In the genomic region with DNA sequence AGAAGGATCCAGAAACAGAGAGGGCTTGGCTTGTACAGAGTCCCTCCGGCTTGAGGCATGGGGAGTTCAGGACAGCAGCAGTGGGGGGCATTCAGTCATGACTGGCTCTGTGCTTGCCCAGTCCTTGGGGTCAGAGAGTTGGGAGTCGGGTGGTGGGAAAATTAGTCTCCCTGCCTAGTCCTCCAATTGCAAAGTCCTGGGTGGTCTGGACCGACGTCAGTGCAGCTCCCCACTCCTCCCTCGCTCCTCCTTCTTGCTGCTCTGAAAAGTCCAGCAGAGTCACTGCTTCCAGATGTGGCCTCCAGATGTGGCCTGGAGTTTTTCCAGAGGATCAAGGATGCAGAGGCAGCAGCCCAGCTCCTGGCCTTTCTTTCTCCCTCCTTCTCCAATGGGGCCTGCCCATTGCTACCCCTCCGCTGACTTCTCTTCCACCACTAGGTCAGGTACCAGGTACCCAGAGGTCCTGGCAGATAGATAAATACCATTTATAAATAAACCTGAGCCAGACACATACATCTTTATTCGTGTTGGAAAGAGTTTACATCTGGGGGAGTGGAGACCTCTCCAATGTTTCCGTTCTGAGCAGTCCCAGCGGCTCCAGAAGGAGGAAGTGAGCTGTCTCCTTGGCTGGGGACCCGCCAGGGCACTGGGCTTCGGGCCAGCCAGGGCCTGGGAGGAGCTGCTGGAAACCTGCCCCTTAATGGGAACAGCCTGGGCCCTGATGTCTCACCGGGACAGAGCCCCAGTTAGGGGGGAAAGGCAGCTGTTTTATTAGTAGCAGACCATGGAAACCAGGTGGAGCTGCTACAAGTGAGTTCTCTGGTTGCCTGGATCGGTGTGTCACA, we compare ENCODE assay signal across 9 cellular contexts. TPM values are rescaled to one million over a fixed set of nuclear protein-coding genes. Genes with fewer than 3 reads are reported as not detected.
DNase-seq lines count a peak whose midpoint lies in the region; ATAC-seq and TF ChIP-seq lines count a peak whose summit lies in the region.
"Had no signal": no experiment of that assay in that cellular context is flagged by ENCODE, and none has a peak within 500 bp of the region (broad histone marks: within the 10 kb centered on the region; RNA-seq: fewer than 3 reads in every experiment).

No MANE protein-coding gene starts in this region.

- H3K4me1 Mint-ChIP-seq in nephron progenitor cell: peaks cover 72% of the 10 kb centered on the region

- intact Hi-C loops in HCT116 (cut with micrococcal nuclease): no loop called here

- H4K20me1 ChIP-seq in HCT116 (ENCODE audit: insufficient read depth): no peaks in the 10 kb centered on the region

- no peak overlapping the region for H3K9ac ChIP-seq in HCT116 (ENCODE audit: low read length)

- no TSS peak for BruUV-seq in HCT116 (replicated peaks; lab: Mats Ljungman, UMichigan)

- H3K4me3 ChIP-seq in HCT116 (replicated peaks in 1 of 2; ENCODE audit: low read depth in 1 of 2, low read length in 2 of 2): no peak overlapping the region

- H3K9me3 ChIP-seq in HCT116 (ENCODE audit: control insufficient read depth in 1 of 2, insufficient read depth in 1 of 2, low read depth in 1 of 2, low read length in 2 of 2): no peaks in the 10 kb centered on the region

- H3K9me2 ChIP-seq in HCT116 (ENCODE audit: insufficient read depth): no peaks in the 10 kb centered on the region

- no peak for TF ChIP-seq POLR2A in HCT116 (IDR thresholded peaks at IDR 0.05; ENCODE audit: borderline replicate concordance, extremely low read depth, insufficient read depth, insufficient read length)

- peak; percentile 10 for DNase-seq in HCT116 (ENCODE audit: low read depth, low spot score)
- DNase-seq in RPMI8226: peak; percentile 49
- peak; percentile 91 for DNase-seq in fibroblast of gingiva (ENCODE audit: low read depth)
- peak; percentile 29 for DNase-seq in nephron progenitor cell
- DNase-seq in NCI-H82 treated with DMSO at 0.1 percent for 48 hours (lab: John Stamatoyannopoulos, UW; ENCODE audit: unreplicated experiment): no peak
- DNase-seq in stimulated activated CD4-positive, alpha-beta T cell treated with anti-CD3 and anti-CD28 coated beads, Interleukin-12 subunit alpha, Interleukin-12 subunit beta, amount 100 ng/mL, for 4 hours: no peak

- no peaks in the 10 kb centered on the region for H3K36me3 ChIP-seq in HCT116 (ENCODE audit: control insufficient read depth in 1 of 2, insufficient read depth in 2 of 2, low read length in 2 of 2)

- RAD21 ChIA-PET in HCT116 (lab: Charles Lee; ENCODE audit: low non-redundant PET in 1 of 2, low total read pairs in 2 of 2, uncharacterized antibody in 2 of 2, unreplicated experiment in 2 of 2): no interaction called here

- no peak overlapping the region for H3K4me3 Mint-ChIP-seq in nephron progenitor cell
- H3K4me3 Mint-ChIP-seq: T-helper 1 cell treated with Interleukin-12 subunit alpha and Interleukin-12 subunit beta and Interleukin-4 antibody, amounts not matched to agents 30 μg/mL and 1 μg/mL, for 36 hours had no signal

- CTCF ChIA-PET in HCT116 (lab: Charles Lee): interaction anchor here (0.6 kb wide), 1 partner anchor 21 kb away, joined by 5 read pairs; no protein-coding TSS in a partner anchor

- H3K27me3 ChIP-seq in HCT116 (ENCODE audit: insufficient read depth, low read length): no peaks in the 10 kb centered on the region

- no peak overlapping the region for H3K27ac ChIP-seq in HCT116 (ENCODE audit: low read depth, low read length)

- peak overlapping the region; percentile 48 for H3K27ac Mint-ChIP-seq in nephron progenitor cell
- H3K27ac Mint-ChIP-seq: T-helper 1 cell treated with Interleukin-12 subunit alpha and Interleukin-12 subunit beta and Interleukin-4 antibody, amounts not matched to agents 30 μg/mL and 1 μg/mL, for 36 hours had no signal

- no peaks in the 10 kb centered on the region for H3K36me3 Mint-ChIP-seq in nephron progenitor cell (ENCODE audit: low read depth)

- POLR2A ChIA-PET in HCT116 (lab: Charles Lee): interaction anchor here (1.2 kb wide), 1 partner anchor 10 kb away, joined by 5 read pairs; no protein-coding TSS in a partner anchor

- ATAC-seq in HCT116 (peak; percentile 88), HG03108 (IDR thresholded peaks at IDR 0.05; ENCODE audit: unreplicated experiment) (no peak), HG02678 (IDR thresholded peaks at IDR 0.05; ENCODE audit: unreplicated experiment) (no peak)

- H2AFZ ChIP-seq in HCT116 (ENCODE audit: low read depth, low read length, poor library complexity, severe bottlenecking): peak overlapping the region; percentile 52

- peaks cover 3% of the 10 kb centered on the region for H3K27me3 Mint-ChIP-seq in nephron progenitor cell (ENCODE audit: low read depth, poor library complexity)

- peaks cover 7 to 28% of the 10 kb centered on the region in 2 experiments; a peak in 3 of 4 replicates for H3K4me1 ChIP-seq in HCT116 (ENCODE audit: control insufficient read depth in 1 of 2, insufficient read depth in 2 of 2, low read length in 2 of 2)

- no peaks in the 10 kb centered on the region for H3K9me3 Mint-ChIP-seq in nephron progenitor cell

- TF ChIP-seq RAD21 in HCT116 (IDR thresholded peaks at IDR 0.05; ENCODE audit: low read depth): no peak

- peak overlapping the region; percentile 52 for H3K4me2 ChIP-seq in HCT116 (ENCODE audit: low read length)

- no peaks in the 10 kb centered on the region for H3K79me2 ChIP-seq in HCT116 (ENCODE audit: insufficient read depth, low read length)

- TF ChIP-seq CTCF in HCT116 (IDR thresholded peaks at IDR 0.05 in 2 of 3, conservative IDR thresholded peaks at IDR 0.05 in 1 of 3; ENCODE audit: borderline replicate concordance in 1 of 3, insufficient read depth in 1 of 3, low read depth in 2 of 3, low read length in 2 of 3) (no peak), nephron progenitor cell (IDR thresholded peaks at IDR 0.05) (no peak)

TF ChIP-seq in HCT116, 20 proteins besides CTCF, POLR2A, EP300 and RAD21:
- 0 out of 2 replicates have a peak, but pooled peaks have one; percentile 25 for TF ChIP-seq SP1 (IDR thresholded peaks at IDR 0.05; ENCODE audit: low read depth)
- no peak for TF ChIP-seq EZH2phosphoT487 (IDR thresholded peaks at IDR 0.05; ENCODE audit: borderline replicate concordance)
- TF ChIP-seq POLR2AphosphoS5 (IDR thresholded peaks at IDR 0.05; ENCODE audit: low read depth, low read length): 0 out of 2 replicates have a peak, but pooled peaks have one; percentile 27
- TF ChIP-seq FOSL1 (IDR thresholded peaks at IDR 0.05; ENCODE audit: low read depth): peak; percentile 12; the same call in 1 of the 2 replicates

RNA-seq across cellular contexts. Expression of a gene that starts 49.0 kb away (rescaled TPM):
- total RNA-seq in HCT116 (2021; ENCODE audit: unreplicated experiment): 8.6 TPM
- polyA plus RNA-seq in HCT116 (2012): 5.1 and 6.4 TPM in 2 replicates

Comparison
In these comparisons a context has a peak if more than half of its experiments do, and no peak if none do; other contexts are left out.
1. DNase-seq: peak in HCT116 (single experiment), RPMI8226 (single experiment), fibroblast of gingiva (single experiment) and nephron progenitor cell (single experiment); none in NCI-H82 treated with DMSO at 0.1 percent for 48 hours (single experiment) and stimulated activated CD4-positive, alpha-beta T cell treated with anti-CD3 and anti-CD28 coated beads, Interleukin-12 subunit alpha, Interleukin-12 subunit beta, amount 100 ng/mL, for 4 hours (single experiment).